ENCODE assay signal across 9 cellular contexts in the genomic region with DNA sequence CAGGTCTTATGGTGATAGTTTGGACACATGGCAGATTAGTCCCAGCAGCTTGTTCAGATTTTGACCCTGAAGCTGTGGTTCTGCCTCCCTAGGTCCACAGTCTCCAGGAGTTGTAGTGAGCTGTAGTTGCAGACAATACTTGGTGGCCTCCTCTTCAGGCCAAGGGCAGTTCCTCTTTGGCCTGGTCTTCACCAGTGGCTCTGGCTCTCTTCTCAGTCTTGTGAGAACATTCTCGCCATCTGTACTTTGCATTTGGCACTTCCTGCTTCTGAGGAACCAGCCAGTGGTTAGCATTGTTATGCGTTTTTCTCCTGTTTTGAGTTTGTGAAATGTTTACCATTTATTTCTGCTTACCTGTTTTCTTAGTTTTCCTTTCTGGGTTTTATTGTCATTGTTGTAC. TPM values are rescaled to one million over a fixed set of nuclear protein-coding genes. Genes with fewer than 3 reads are reported as not detected.
DNase-seq lines count a peak whose midpoint lies in the region; ATAC-seq and TF ChIP-seq lines count a peak whose summit lies in the region.
"Had no signal": no experiment of that assay in that cellular context is flagged by ENCODE, and none has a peak within 500 bp of the region (broad histone marks: within the 10 kb centered on the region; RNA-seq: fewer than 3 reads in every experiment).

No MANE protein-coding gene starts in this region.

- TF ChIP-seq CTCF in GM12864 (IDR thresholded peaks at IDR 0.05; ENCODE audit: low read depth, low read length, missing control alignments) (no peak), coronary artery (IDR thresholded peaks at IDR 0.05) (no peak), Calu3 (IDR thresholded peaks at IDR 0.05; ENCODE audit: unreplicated experiment) (no peak)

- H3K4me1 Mint-ChIP-seq in Calu3 (ENCODE audit: low read depth, unreplicated experiment), result no peaks in the 10 kb centered on the region

- ATAC-seq in GM21390 (IDR thresholded peaks at IDR 0.05; ENCODE audit: unreplicated experiment) (peak; percentile 87), HG03521 (IDR thresholded peaks at IDR 0.05; ENCODE audit: unreplicated experiment) (peak; percentile 61), HG02970 (IDR thresholded peaks at IDR 0.05; ENCODE audit: low FRiP score, unreplicated experiment) (no peak)
- ATAC-seq in activated naive CD4-positive, alpha-beta T cell treated with anti-CD3 and anti-CD28 coated beads, Interleukin-2, amount 50 U/mL, for 72 hours, result no peak

- CTCF ChIA-PET in Calu3 (lab: Charles Lee), result no interaction called here

- intact Hi-C loops in Calu3 (cut with micrococcal nuclease; ENCODE audit: unreplicated experiment), result no loop called here

- no TSS peak for BruUV-seq in Calu3 (replicated peaks; lab: Mats Ljungman, UMichigan)

- no peaks in the 10 kb centered on the region for H3K9me3 Mint-ChIP-seq in activated naive CD4-positive, alpha-beta T cell treated with anti-CD3 and anti-CD28 coated beads, Interleukin-2, amount 50 U/mL, for 72 hours
- no peaks in the 10 kb centered on the region for H3K9me3 Mint-ChIP-seq in Calu3 (ENCODE audit: low read depth, unreplicated experiment)

- H3K27ac ChIP-seq in coronary artery, result no peak overlapping the region

- H3K27ac Mint-ChIP-seq in activated naive CD4-positive, alpha-beta T cell treated with anti-CD3 and anti-CD28 coated beads, Interleukin-2, amount 50 U/mL, for 72 hours, result no peak overlapping the region
- no peak overlapping the region for H3K27ac Mint-ChIP-seq in Calu3 (ENCODE audit: unreplicated experiment)

- H3K4me3 Mint-ChIP-seq in Calu3 (ENCODE audit: low read depth, unreplicated experiment), result no peak overlapping the region

- DNase-seq in GM12864 (ENCODE audit: low read depth) (peak; percentile 16), foreskin melanocyte (peak; percentile 11), coronary artery (ENCODE audit: low spot score) (no peak), Calu3 (no peak)
- no peak for DNase-seq in activated naive CD4-positive, alpha-beta T cell treated with anti-CD3 and anti-CD28 coated beads, Interleukin-2, amount 50 U/mL, for 72 hours (ENCODE audit: low spot score in 2 of 2)

- H3K4me3 ChIP-seq in GM12864 (ENCODE audit: low read depth, low read length) (no peak overlapping the region), coronary artery (no peak overlapping the region)
- H3K4me3 ChIP-seq: heart left ventricle had no signal

- no peaks in the 10 kb centered on the region for H3K27me3 Mint-ChIP-seq in Calu3 (ENCODE audit: unreplicated experiment)

- H3K36me3 Mint-ChIP-seq in activated naive CD4-positive, alpha-beta T cell treated with anti-CD3 and anti-CD28 coated beads, Interleukin-2, amount 50 U/mL, for 72 hours, result peaks cover 8 to 11% of the 10 kb centered on the region in 2 donors
- H3K36me3 Mint-ChIP-seq in Calu3 (ENCODE audit: insufficient read depth, unreplicated experiment), result no peaks in the 10 kb centered on the region

RNA-seq across cellular contexts. Expression of gene PCCA, which starts 40.7 kb away (rescaled TPM):
- 10 to 100 TPM; 10.9 to 12.6 TPM for total RNA-seq in activated naive CD4-positive, alpha-beta T cell treated with anti-CD3 and anti-CD28 coated beads, Interleukin-2, amount 50 U/mL, for 72 hours
- total RNA-seq in Calu3 (2022), result 8.7 and 8.9 TPM in 2 replicates

Comparison
In these comparisons a context has a peak if more than half of its experiments do, and no peak if none do; other contexts are left out.
1. DNase-seq: peak in GM12864 (single experiment) and foreskin melanocyte (single experiment); none in coronary artery (single experiment), activated naive CD4-positive, alpha-beta T cell treated with anti-CD3 and anti-CD28 coated beads, Interleukin-2, amount 50 U/mL, for 72 hours (0 of 2) and Calu3 (single experiment).
2. ATAC-seq: peak in GM21390 (single experiment) and HG03521 (single experiment); none in HG02970 (single experiment) and activated naive CD4-positive, alpha-beta T cell treated with anti-CD3 and anti-CD28 coated beads, Interleukin-2, amount 50 U/mL, for 72 hours (0 of 2).